8 cellular contexts compared by ENCODE assay signal in genomic region chr9:19408316-19408692, GRCh38. TPM values are rescaled to one million over a fixed set of nuclear protein-coding genes. Genes with fewer than 3 reads are reported as not detected.
DNase-seq lines count a peak whose midpoint lies in the region; ATAC-seq, FAIRE-seq and TF ChIP-seq lines count a peak whose summit lies in the region.

No MANE protein-coding gene starts in this region.

- H3K4me1 Mint-ChIP-seq in glutamatergic neuron (ENCODE audit: low read depth, unreplicated experiment) (peaks cover 16% of the 10 kb centered on the region), progenitor cell of endocrine pancreas (ENCODE audit: low read depth) (peaks cover 9% of the 10 kb centered on the region)

- ATAC-seq in GM18511 (IDR thresholded peaks at IDR 0.05; ENCODE audit: unreplicated experiment) (peak; percentile 11), HG03103 (IDR thresholded peaks at IDR 0.05; ENCODE audit: low read depth, unreplicated experiment) (peak; percentile 3)

- H3K9me3 Mint-ChIP-seq in glutamatergic neuron (ENCODE audit: unreplicated experiment) = peaks cover 22% of the 10 kb centered on the region
- peaks cover 7% of the 10 kb centered on the region for H3K9me3 Mint-ChIP-seq in progenitor cell of endocrine pancreas (ENCODE audit: low read depth)

- TF ChIP-seq CTCF in glutamatergic neuron (IDR thresholded peaks at IDR 0.05; ENCODE audit: partially characterized antibody, unreplicated experiment) (no peak), progenitor cell of endocrine pancreas (IDR thresholded peaks at IDR 0.05; ENCODE audit: unreplicated experiment) (no peak), D721Med (IDR thresholded peaks at IDR 0.05; ENCODE audit: insufficient read depth, missing control alignments) (no peak)

- H3K36me3 Mint-ChIP-seq in glutamatergic neuron (ENCODE audit: unreplicated experiment) (peaks cover 11% of the 10 kb centered on the region), progenitor cell of endocrine pancreas (ENCODE audit: insufficient read depth) (peaks cover 4% of the 10 kb centered on the region)

- H3K4me3 Mint-ChIP-seq in glutamatergic neuron (ENCODE audit: unreplicated experiment) = peak overlapping the region; percentile 83
- H3K4me3 Mint-ChIP-seq in progenitor cell of endocrine pancreas (ENCODE audit: low read depth) = peak overlapping the region; percentile 96

- H3K27me3 Mint-ChIP-seq in glutamatergic neuron (ENCODE audit: unreplicated experiment) = peaks cover 16% of the 10 kb centered on the region
- peaks cover 5% of the 10 kb centered on the region for H3K27me3 Mint-ChIP-seq in progenitor cell of endocrine pancreas

- DNase-seq in activated CD8-positive, alpha-beta memory T cell treated with anti-CD3 and anti-CD28 coated beads, Interleukin-2, amount 50 U/mL, for 4 hours = peak; percentile 18
- DNase-seq in glutamatergic neuron (peak; percentile 67), progenitor cell of endocrine pancreas (ENCODE audit: low spot score, unreplicated experiment) (no peak), NOMO-1 treated with DMSO at 0.1 percent for 48 hours (lab: John Stamatoyannopoulos, UW; ENCODE audit: unreplicated experiment) (no peak), D721Med (ENCODE audit: insufficient read length, low spot score) (no peak), NCI-H2029 treated with DMSO at 0.1 percent for 48 hours (lab: John Stamatoyannopoulos, UW) (no peak)

- no peak for FAIRE-seq in D721Med (lab: Jason Lieb, UNC)

- H3K27ac Mint-ChIP-seq in glutamatergic neuron (ENCODE audit: unreplicated experiment) = peak overlapping the region; percentile 89
- no peak overlapping the region for H3K27ac Mint-ChIP-seq in progenitor cell of endocrine pancreas

RNA-seq across cellular contexts. Expression of gene ACER2, which starts 0.5 kb away (rescaled TPM):
- total RNA-seq in glutamatergic neuron (ENCODE audit: unreplicated experiment) = 30.5 TPM
- total RNA-seq in progenitor cell of endocrine pancreas = 7.5 and 8.4 TPM in 2 replicates

RNA-seq across cellular contexts. Expression of gene RPS6, which starts 28.3 kb away (rescaled TPM):
- 798 TPM for total RNA-seq in glutamatergic neuron (ENCODE audit: unreplicated experiment)
- total RNA-seq in progenitor cell of endocrine pancreas = 2,142 and 2,210 TPM in 2 replicates

Comparison
In these comparisons a context has a peak if more than half of its experiments do, and no peak if none do; other contexts are left out.
1. DNase-seq: peak in activated CD8-positive, alpha-beta memory T cell treated with anti-CD3 and anti-CD28 coated beads, Interleukin-2, amount 50 U/mL, for 4 hours (single experiment) and glutamatergic neuron (single experiment); none in progenitor cell of endocrine pancreas (single experiment), NOMO-1 treated with DMSO at 0.1 percent for 48 hours (single experiment), D721Med (single experiment) and NCI-H2029 treated with DMSO at 0.1 percent for 48 hours (single experiment).